22 cellular contexts compared by ENCODE assay signal in the genomic region with DNA sequence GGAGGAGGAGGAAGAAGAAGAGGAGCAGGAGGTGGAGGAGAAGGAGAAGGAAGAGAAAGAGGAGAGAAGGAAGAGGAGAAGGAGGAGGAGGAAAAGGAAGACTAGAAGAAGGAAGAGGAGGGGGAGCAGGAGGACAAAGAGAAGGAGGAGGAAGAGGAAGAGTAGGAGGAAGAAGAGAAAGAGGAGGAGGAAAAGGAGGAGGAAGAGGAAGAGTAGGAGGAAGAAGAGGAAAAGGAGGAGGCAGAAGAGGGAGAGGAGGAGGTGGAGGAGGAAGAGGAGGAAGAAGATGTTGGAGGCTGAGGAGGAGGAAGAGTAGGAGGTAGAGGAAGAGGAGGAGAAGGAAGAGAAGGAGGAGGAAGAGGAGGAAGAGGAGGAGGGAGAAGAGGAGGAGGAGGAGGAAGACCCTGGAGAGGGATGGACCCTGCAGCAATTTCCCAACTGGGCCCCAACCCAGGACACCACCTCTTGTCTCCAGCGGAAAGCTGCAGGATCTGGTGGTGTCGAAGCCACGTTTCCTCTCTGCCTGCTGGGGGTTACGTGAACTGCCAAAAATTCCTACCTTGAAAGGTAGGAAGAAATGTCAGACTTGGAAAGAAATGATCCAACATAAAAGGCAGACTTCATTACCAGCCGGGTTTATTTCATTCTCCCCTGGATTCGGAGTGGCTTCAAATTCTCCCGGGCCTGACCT. TPM values are rescaled to one million over a fixed set of nuclear protein-coding genes. Genes with fewer than 3 reads are reported as not detected.
DNase-seq lines count a peak whose midpoint lies in the region; ATAC-seq and TF ChIP-seq lines count a peak whose summit lies in the region.
"Had no signal": no experiment of that assay in that cellular context is flagged by ENCODE, and none has a peak within 500 bp of the region (broad histone marks: within the 10 kb centered on the region; RNA-seq: fewer than 3 reads in every experiment).

No MANE protein-coding gene starts in this region.

- H3K27me3 ChIP-seq in HCT116 (ENCODE audit: insufficient read depth, low read length) (no peaks in the 10 kb centered on the region), foreskin keratinocyte (peaks cover 17% of the 10 kb centered on the region), osteoblast (ENCODE audit: insufficient read depth, low read length) (peaks cover 20% of the 10 kb centered on the region), HAP-1 (ENCODE audit: low read depth) (no peaks in the 10 kb centered on the region)
- H3K27me3 ChIP-seq: colonic mucosa had no signal

- H3K27ac ChIP-seq in HCT116 (ENCODE audit: low read depth, low read length) (peak overlapping the region; percentile 2; the same call in 1 of the 2 replicates), RWPE1 (peak overlapping the region; percentile 68), foreskin keratinocyte (no peak overlapping the region), osteoblast (ENCODE audit: low read depth, low read length) (no peak overlapping the region)
- H3K27ac ChIP-seq: colonic mucosa, sigmoid colon, tibial nerve had no signal

- H2AFZ ChIP-seq in HCT116 (ENCODE audit: low read depth, low read length, poor library complexity, severe bottlenecking) (peak overlapping the region; percentile 67), osteoblast (ENCODE audit: low read length) (no peak overlapping the region)

- in situ Hi-C loops in HAP-1 (cut with MboI; ENCODE audit: low sequenced_read_pairs) = no loop called here

- ATAC-seq in HCT116 (peak; percentile 44), foreskin keratinocyte (peak; percentile 27)
- ATAC-seq: activated naive CD4-positive, alpha-beta T cell treated with anti-CD3 and anti-CD28 coated beads, Interleukin-2, amount 50 U/mL, for 72 hours; CD8-positive, alpha-beta T cell had no signal

- H3K4me1 ChIP-seq in HCT116 (ENCODE audit: control insufficient read depth in 1 of 2, insufficient read depth in 2 of 2, low read length in 2 of 2) (peaks cover 14 to 24% of the 10 kb centered on the region in 2 experiments), foreskin keratinocyte (no peaks in the 10 kb centered on the region), osteoblast (ENCODE audit: insufficient read depth, low read length) (peaks cover 14% of the 10 kb centered on the region), HAP-1 (peaks cover 10% of the 10 kb centered on the region)
- H3K4me1 ChIP-seq: colonic mucosa had no signal

- CTCF ChIA-PET in HCT116 (lab: Charles Lee) (interaction anchor here (1.2 to 1.5 kb wide), 2 partner anchors 10 kb away, joined by 6 to 7 read pairs; no protein-coding TSS in a partner anchor), RWPE1 (lab: Yijun Ruan, JAX) (interaction anchor here (0.5 kb wide), 1 partner anchor 114 kb away, joined by 3 read pairs; no protein-coding TSS in a partner anchor)

- no peak for TF ChIP-seq POLR2A in HCT116 (IDR thresholded peaks at IDR 0.05; ENCODE audit: borderline replicate concordance, extremely low read depth, insufficient read depth, insufficient read length)

- H3K4me3 ChIP-seq in HCT116 (replicated peaks in 1 of 2; ENCODE audit: low read depth in 1 of 2, low read length in 2 of 2) (peak overlapping the region; percentile 27 to 51; a peak in 3 of 4 replicates), osteoblast (ENCODE audit: insufficient read depth, low read length) (peak overlapping the region; percentile 30), HAP-1 (no peak overlapping the region)
- H3K4me3 ChIP-seq: colonic mucosa, sigmoid colon, tibial nerve had no signal

- TF ChIP-seq RAD21 in HCT116 (IDR thresholded peaks at IDR 0.05; ENCODE audit: low read depth) = no peak

- no peak for DNase-seq in HCT116 (ENCODE audit: low read depth, low spot score)
- DNase-seq in RWPE1 (ENCODE audit: low spot score) = no peak
- peak in 1 of 2 donors; percentile 0 for DNase-seq in foreskin keratinocyte
- no peak for DNase-seq in osteoblast (ENCODE audit: insufficient read length, low spot score, missing footprints)
- no peak for DNase-seq in HAP-1 (ENCODE audit: low spot score in 2 of 2)
- DNase-seq in T-helper 1 cell = no peak
- no peak for DNase-seq in germinal center (ENCODE audit: low spot score)
- DNase-seq in cerebellar nuclear complex (lab: John Stamatoyannopoulos, UW) = no peak
- DNase-seq: activated CD4-positive, CD25-positive, alpha-beta regulatory T cell treated with anti-CD3 and anti-CD28 coated beads, Interleukin-2, amount 50 U/mL, for 72 hours; CD8-positive, alpha-beta T cell; colonic mucosa; DMS79 treated with DMSO at 0.1 percent for 48 hours; NCI-H1417 treated with DMSO at 0.1 percent for 48 hours; NCI-H2171 treated with DMSO at 0.1 percent for 48 hours; NCI-H748 treated with DMSO at 0.1 percent for 48 hours; nucleus accumbens; sigmoid colon; stimulated activated naive CD4-positive, alpha-beta T cell treated with Interleukin-2 at 50 U/mL for 16 hours; T-helper 9 cell had no signal

- intact Hi-C loops in HCT116 (cut with micrococcal nuclease) = no loop called here

- POLR2A ChIA-PET in HCT116 (lab: Charles Lee) (interaction anchor here (0.6 kb wide), 1 partner anchor 36 kb away, joined by 3 read pairs; no protein-coding TSS in a partner anchor), RWPE1 (lab: Yijun Ruan, JAX; ENCODE audit: low non-redundant PET) (no interaction called here)

- RAD21 ChIA-PET in HCT116 (lab: Charles Lee; ENCODE audit: low non-redundant PET in 1 of 2, low total read pairs in 2 of 2, uncharacterized antibody in 2 of 2, unreplicated experiment in 2 of 2) = interaction anchor here in 1 of 2 experiments (0.5 kb wide), 1 partner anchor 39 kb away, joined by 3 read pairs; a partner anchor contains a TSS

- H3K79me2 ChIP-seq in HCT116 (ENCODE audit: insufficient read depth, low read length) (no peaks in the 10 kb centered on the region), osteoblast (ENCODE audit: insufficient read depth, low read length) (no peaks in the 10 kb centered on the region)

- no peaks in the 10 kb centered on the region for H4K20me1 ChIP-seq in HCT116 (ENCODE audit: insufficient read depth)
- no peaks in the 10 kb centered on the region for H4K20me1 ChIP-seq in osteoblast (ENCODE audit: insufficient read depth, low read length)

- no peaks in the 10 kb centered on the region for H3K9me2 ChIP-seq in HCT116 (ENCODE audit: insufficient read depth)

- H3K9me3 ChIP-seq in HCT116 (ENCODE audit: control insufficient read depth in 1 of 2, insufficient read depth in 1 of 2, low read depth in 1 of 2, low read length in 2 of 2) (no peaks in the 10 kb centered on the region), osteoblast (ENCODE audit: low read depth, low read length) (peaks cover 3% of the 10 kb centered on the region), HAP-1 (no peaks in the 10 kb centered on the region)
- H3K9me3 ChIP-seq: colonic mucosa, sigmoid colon had no signal

- BruUV-seq in HCT116 (replicated peaks; lab: Mats Ljungman, UMichigan) = no TSS peak

- TF ChIP-seq CTCF in HCT116 (IDR thresholded peaks at IDR 0.05 in 2 of 3, conservative IDR thresholded peaks at IDR 0.05 in 1 of 3; ENCODE audit: borderline replicate concordance in 1 of 3, insufficient read depth in 1 of 3, low read depth in 2 of 3, low read length in 2 of 3) = no peak
- no peak for TF ChIP-seq CTCF in RWPE1 (conservative IDR thresholded peaks at IDR 0.05; ENCODE audit: low read depth)
- no peak for TF ChIP-seq CTCF in foreskin keratinocyte (conservative IDR thresholded peaks at IDR 0.05)
- TF ChIP-seq CTCF in osteoblast (IDR thresholded peaks at IDR 0.05; ENCODE audit: extremely low read depth, low read depth, low read length) = no peak

- H3K36me3 ChIP-seq in HCT116 (ENCODE audit: control insufficient read depth in 1 of 2, insufficient read depth in 2 of 2, low read length in 2 of 2) (no peaks in the 10 kb centered on the region), osteoblast (ENCODE audit: insufficient read depth, low read length) (no peaks in the 10 kb centered on the region), HAP-1 (replicated peaks) (no peaks in the 10 kb centered on the region)
- H3K36me3 ChIP-seq: colonic mucosa, sigmoid colon, tibial nerve had no signal

- H3K9ac ChIP-seq in HCT116 (ENCODE audit: low read length) = peak overlapping the region; percentile 37

- H3K4me2 ChIP-seq in HCT116 (ENCODE audit: low read length) = peak overlapping the region; percentile 89
- peak overlapping the region; percentile 29 for H3K4me2 ChIP-seq in osteoblast (ENCODE audit: insufficient read depth, low read length)

TF ChIP-seq in HCT116, 20 proteins besides CTCF, POLR2A, EP300 and RAD21:
- TF ChIP-seq, protein P1, sequence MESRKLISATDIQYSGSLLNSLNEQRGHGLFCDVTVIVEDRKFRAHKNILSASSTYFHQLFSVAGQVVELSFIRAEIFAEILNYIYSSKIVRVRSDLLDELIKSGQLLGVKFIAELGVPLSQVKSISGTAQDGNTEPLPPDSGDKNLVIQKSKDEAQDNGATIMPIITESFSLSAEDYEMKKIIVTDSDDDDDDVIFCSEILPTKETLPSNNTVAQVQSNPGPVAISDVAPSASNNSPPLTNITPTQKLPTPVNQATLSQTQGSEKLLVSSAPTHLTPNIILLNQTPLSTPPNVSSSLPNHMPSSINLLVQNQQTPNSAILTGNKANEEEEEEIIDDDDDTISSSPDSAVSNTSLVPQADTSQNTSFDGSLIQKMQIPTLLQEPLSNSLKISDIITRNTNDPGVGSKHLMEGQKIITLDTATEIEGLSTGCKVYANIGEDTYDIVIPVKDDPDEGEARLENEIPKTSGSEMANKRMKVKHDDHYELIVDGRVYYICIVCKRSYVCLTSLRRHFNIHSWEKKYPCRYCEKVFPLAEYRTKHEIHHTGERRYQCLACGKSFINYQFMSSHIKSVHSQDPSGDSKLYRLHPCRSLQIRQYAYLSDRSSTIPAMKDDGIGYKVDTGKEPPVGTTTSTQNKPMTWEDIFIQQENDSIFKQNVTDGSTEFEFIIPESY (IDR thresholded peaks at IDR 0.05; ENCODE audit: extremely low read depth, insufficient replicate concordance, low read length) = no peak
- TF ChIP-seq SIN3A (IDR thresholded peaks at IDR 0.05; ENCODE audit: low read depth) = no peak
- TF ChIP-seq, protein P2, sequence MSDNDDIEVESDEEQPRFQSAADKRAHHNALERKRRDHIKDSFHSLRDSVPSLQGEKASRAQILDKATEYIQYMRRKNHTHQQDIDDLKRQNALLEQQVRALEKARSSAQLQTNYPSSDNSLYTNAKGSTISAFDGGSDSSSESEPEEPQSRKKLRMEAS (IDR thresholded peaks at IDR 0.05) = no peak
- TF ChIP-seq EZH2 (IDR thresholded peaks at IDR 0.05) = no peak
- TF ChIP-seq EGR1 (IDR thresholded peaks at IDR 0.05; ENCODE audit: low read depth) = no peak
- TF ChIP-seq YY1 (IDR thresholded peaks at IDR 0.05; ENCODE audit: extremely low read depth, insufficient replicate concordance, low read depth, low read length) = no peak
- no peak for TF ChIP-seq SP1 (IDR thresholded peaks at IDR 0.05; ENCODE audit: low read depth)
TF ChIP-seq in HCT116: peak in this region for 0.

RNA-seq across cellular contexts. Expression of a gene that starts 38.9 kb away (rescaled TPM):
- total RNA-seq in HCT116 (2021; ENCODE audit: unreplicated experiment) = 0.27 TPM
- polyA plus RNA-seq in HCT116 (2012) = 0.19 and 0.47 TPM in 2 replicates
- not detected in 2 replicates for total RNA-seq in foreskin keratinocyte
- not detected in 2 replicates for polyA plus RNA-seq in foreskin keratinocyte
- total RNA-seq in osteoblast = not detected in 2 replicates
- total RNA-seq: activated naive CD4-positive, alpha-beta T cell treated with anti-CD3 and anti-CD28 coated beads, Interleukin-2, amount 50 U/mL, for 72 hours; activated T-helper 1 cell treated with anti-CD3 and anti-CD28 coated beads, Interleukin-12 subunit alpha, Interleukin-12 subunit beta, Interleukin-2, Interleukin-4 antibody, amounts not matched to agents 30 ng/mL and 10 ng/mL and 1 ng/mL, durations not matched to agents 14 hours and 24 hours and 36 hours; CD8-positive, alpha-beta T cell; sigmoid colon had no signal

Comparison
In these comparisons a context has a peak if more than half of its experiments do, and no peak if none do; other contexts are left out.
1. H3K27ac ChIP-seq: peak in HCT116 (single experiment) and RWPE1 (single experiment); none in foreskin keratinocyte (single experiment) and osteoblast (single experiment).